ENCODE assay signal across 6 cellular contexts in the genomic region with DNA sequence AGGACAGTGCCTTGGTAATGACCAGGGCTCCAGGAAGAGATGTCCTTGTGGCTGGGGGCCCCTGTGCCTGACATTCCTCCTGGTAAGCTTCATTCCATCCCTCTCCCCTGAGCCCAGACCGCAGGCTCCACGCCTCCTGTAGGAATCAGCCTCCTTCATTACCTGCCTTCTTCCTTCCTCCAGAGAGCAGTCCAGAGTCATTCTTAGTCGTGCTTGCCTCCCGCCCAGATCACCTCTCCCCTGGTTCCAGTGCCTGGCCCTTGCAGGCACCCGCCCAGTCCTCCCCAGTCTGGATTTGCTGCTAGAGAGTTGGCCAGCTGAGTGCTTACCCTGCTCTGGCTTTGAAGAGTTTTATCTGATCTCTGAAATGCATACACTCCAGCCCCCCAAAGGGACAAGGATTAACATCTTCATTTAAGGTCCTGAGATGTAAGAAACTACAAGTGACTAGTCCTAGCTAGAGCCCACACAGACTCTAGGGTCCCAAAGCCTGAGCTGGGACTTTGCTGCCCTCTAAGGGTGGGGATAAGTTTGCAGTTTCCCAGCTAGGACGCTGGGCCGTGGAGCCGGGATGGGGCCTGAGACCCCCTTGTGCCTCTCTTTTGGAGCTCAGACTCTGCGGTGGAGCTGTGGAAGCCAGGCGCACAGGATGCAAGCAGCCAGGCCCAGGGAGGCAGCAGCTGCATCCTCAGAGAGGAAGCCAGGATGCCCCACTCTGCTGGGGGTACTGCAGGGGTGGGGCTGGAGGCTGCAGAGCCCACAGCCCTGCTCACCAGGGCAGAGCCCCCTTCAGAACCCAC. TPM values are rescaled to one million over a fixed set of nuclear protein-coding genes. Genes with fewer than 3 reads are reported as not detected.
DNase-seq lines count a peak whose midpoint lies in the region; ATAC-seq, FAIRE-seq and TF ChIP-seq lines count a peak whose summit lies in the region.

No MANE protein-coding gene starts in this region.

- no peaks in the 10 kb centered on the region for H3K9me3 ChIP-seq in skeletal muscle tissue (ENCODE audit: control insufficient read depth in 3 of 3, low read length in 3 of 3)

- no peaks in the 10 kb centered on the region for H3K27me3 Mint-ChIP-seq in effector memory CD8-positive, alpha-beta T cell

- H3K36me3 ChIP-seq in skeletal muscle tissue (ENCODE audit: control insufficient read depth in 3 of 3, insufficient read depth in 3 of 3, low read length in 3 of 3) = peaks cover 0 to 9% (median 3%) of the 10 kb centered on the region in 3 donors

- H3K4me1 Mint-ChIP-seq in effector memory CD8-positive, alpha-beta T cell (ENCODE audit: low read depth in 2 of 2) = peaks cover 0 to 4% of the 10 kb centered on the region in 2 donors

- peak; percentile 61 for DNase-seq in GM20000 (ENCODE audit: low spot score)
- peak; percentile 39 for DNase-seq in RKO (ENCODE audit: low spot score)
- DNase-seq in effector memory CD8-positive, alpha-beta T cell = no peak
- no peak for DNase-seq in frontal cortex (ENCODE audit: low spot score in 2 of 2)

- no peak for FAIRE-seq in frontal cortex (lab: Jason Lieb, UNC)

- peak overlapping the region; percentile 28 to 57 (median 40) for H3K9ac ChIP-seq in skeletal muscle tissue (ENCODE audit: low read depth in 1 of 3, low read length in 3 of 3)

- peaks cover 36 to 39% (median 36%) of the 10 kb centered on the region in 3 donors for H3K4me1 ChIP-seq in skeletal muscle tissue (ENCODE audit: control insufficient read depth in 3 of 3, insufficient read depth in 3 of 3, low read length in 3 of 3)

- no peaks in the 10 kb centered on the region for H3K9me3 Mint-ChIP-seq in effector memory CD8-positive, alpha-beta T cell

- H3K4me3 ChIP-seq in skeletal muscle tissue (ENCODE audit: low read length in 3 of 3) = peak overlapping the region; percentile 29 to 75 (median 48)

- no peak overlapping the region for H3K27ac ChIP-seq in skeletal muscle tissue (ENCODE audit: low read depth, low read length)

- peaks cover 3% of the 10 kb centered on the region for H3K36me3 Mint-ChIP-seq in effector memory CD8-positive, alpha-beta T cell (ENCODE audit: insufficient read depth)

- no peaks in the 10 kb centered on the region for H3K27me3 ChIP-seq in skeletal muscle tissue (ENCODE audit: control insufficient read depth in 3 of 3, insufficient read depth in 3 of 3, low read length in 3 of 3)

- H3K27ac Mint-ChIP-seq in effector memory CD8-positive, alpha-beta T cell = peak overlapping the region in 1 of 2 donors; percentile 31

- TF ChIP-seq CTCF in GM20000 (IDR thresholded peaks at IDR 0.05; ENCODE audit: extremely low read depth, missing control alignments) = peak; percentile 55

- no peak overlapping the region for H3K4me3 Mint-ChIP-seq in effector memory CD8-positive, alpha-beta T cell

- peak; percentile 60 for ATAC-seq in effector memory CD8-positive, alpha-beta T cell (replicated peaks)
- no peak for ATAC-seq in HG03025 (IDR thresholded peaks at IDR 0.05; ENCODE audit: low FRiP score, unreplicated experiment)

RNA-seq across cellular contexts. Expression of gene NR1H3, which starts 1.6 kb away (rescaled TPM):
- total RNA-seq in skeletal muscle tissue (23.5 TPM), frontal cortex (8.2 TPM)

RNA-seq across cellular contexts. Expression of gene MADD, which starts 10.6 kb away (rescaled TPM):
- total RNA-seq in skeletal muscle tissue = 15.7 TPM
- total RNA-seq in frontal cortex = 53.8 TPM

RNA-seq across cellular contexts. Expression of gene ACP2, which starts 10.8 kb away (rescaled TPM):
- total RNA-seq in skeletal muscle tissue = 11.5 TPM
- 21.2 TPM for total RNA-seq in frontal cortex

RNA-seq across cellular contexts. Expression of gene DDB2, which starts 44.6 kb away (rescaled TPM):
- total RNA-seq in skeletal muscle tissue (7.8 TPM), frontal cortex (8.2 TPM)

Comparison
In these comparisons a context has a peak if more than half of its experiments do, and no peak if none do; other contexts are left out.
1. DNase-seq: peak in GM20000 (single experiment) and RKO (single experiment); none in effector memory CD8-positive, alpha-beta T cell (0 of 3) and frontal cortex (0 of 2).